1 cellular context compared by ENCODE assay signal in genomic region chr10:123581656-123582055, GRCh38.
TF ChIP-seq lines count a peak whose summit lies in the region.

No MANE protein-coding gene starts in this region.

TF ChIP-seq in HepG2, 621 proteins besides CTCF, POLR2A, EP300 and RAD21 (continued from another document):
- TF ChIP-seq MNT (IDR thresholded peaks at IDR 0.05) = peak; percentile 87
